Comparison of ENCODE assay signal across 8 cellular contexts in the genomic region with DNA sequence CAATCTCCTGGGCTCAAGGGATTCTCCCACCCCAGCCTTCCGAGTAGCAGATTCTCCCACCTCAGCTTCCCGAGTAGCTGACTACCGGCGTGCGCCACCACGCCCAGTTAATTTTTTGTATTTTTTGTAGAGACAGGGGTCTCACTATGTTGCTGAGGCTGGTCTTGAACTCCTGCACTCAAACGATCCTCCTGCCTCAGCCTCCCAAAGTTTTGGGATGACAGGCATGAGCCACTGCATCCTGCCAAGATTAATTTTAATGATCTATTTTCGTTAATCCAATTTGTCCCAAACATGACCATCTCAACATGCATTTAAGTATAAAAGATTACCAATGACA. TPM values are rescaled to one million over a fixed set of nuclear protein-coding genes. Genes with fewer than 3 reads are reported as not detected.
DNase-seq lines count a peak whose midpoint lies in the region; ATAC-seq, FAIRE-seq and TF ChIP-seq lines count a peak whose summit lies in the region.

No MANE protein-coding gene starts in this region.

- intact Hi-C loops in kidney (cut with DNase I), result no loop called here

- H3K4me1 ChIP-seq in kidney (ENCODE audit: control insufficient read depth in 1 of 2, insufficient read depth in 1 of 2, low read depth in 1 of 2, low read length in 2 of 2), result peaks cover 40 to 42% of the 10 kb centered on the region in 2 donors

- peak overlapping the region; percentile 94 for H3K27ac Mint-ChIP-seq in T-helper 1 cell treated with Interleukin-12 subunit alpha and Interleukin-12 subunit beta and Interleukin-4 antibody, amounts not matched to agents 30 μg/mL and 1 μg/mL, for 36 hours
- H3K27ac Mint-ChIP-seq in activated naive CD8-positive, alpha-beta T cell treated with anti-CD3 and anti-CD28 coated beads, Interleukin-2, amount 10 ng/mL, durations not matched to agents 7 days and 5 days, result peak overlapping the region; percentile 88

- POLR2A ChIA-PET in activated naive CD8-positive, alpha-beta T cell treated with anti-CD3 and anti-CD28 coated beads, Interleukin-2, amount 10 ng/mL, durations not matched to agents 7 days and 5 days (lab: Charles Lee), result interaction anchor here (1.2 to 3.5 kb wide), 4 partner anchors 9 to 54 kb away, joined by 3 to 36 read pairs (median 12); a partner anchor contains a TSS

- H3K9ac ChIP-seq in kidney (ENCODE audit: low read length in 2 of 2), result peak overlapping the region; percentile 89 to 90

- no peaks in the 10 kb centered on the region for H3K27me3 Mint-ChIP-seq in T-helper 1 cell treated with Interleukin-12 subunit alpha and Interleukin-12 subunit beta and Interleukin-4 antibody, amounts not matched to agents 30 μg/mL and 1 μg/mL, for 36 hours (ENCODE audit: low read depth)
- no peaks in the 10 kb centered on the region for H3K27me3 Mint-ChIP-seq in activated naive CD8-positive, alpha-beta T cell treated with anti-CD3 and anti-CD28 coated beads, Interleukin-2, amount 10 ng/mL, durations not matched to agents 7 days and 5 days

- H3K4me1 Mint-ChIP-seq in T-helper 1 cell treated with Interleukin-12 subunit alpha and Interleukin-12 subunit beta and Interleukin-4 antibody, amounts not matched to agents 30 μg/mL and 1 μg/mL, for 36 hours (ENCODE audit: low read depth), result peaks cover 72% of the 10 kb centered on the region
- H3K4me1 Mint-ChIP-seq in activated naive CD8-positive, alpha-beta T cell treated with anti-CD3 and anti-CD28 coated beads, Interleukin-2, amount 10 ng/mL, durations not matched to agents 7 days and 5 days, result peaks cover 68% of the 10 kb centered on the region

- peak overlapping the region; percentile 87 to 98 for H3K27ac ChIP-seq in kidney (ENCODE audit: low read depth in 2 of 2, low read length in 2 of 2)
- H3K27ac ChIP-seq in substantia nigra (ENCODE audit: low read depth, low read length, poor library complexity, severe bottlenecking), result peak overlapping the region; percentile 88

- H3K4me3 Mint-ChIP-seq in T-helper 1 cell treated with Interleukin-12 subunit alpha and Interleukin-12 subunit beta and Interleukin-4 antibody, amounts not matched to agents 30 μg/mL and 1 μg/mL, for 36 hours, result peak overlapping the region; percentile 88
- peak overlapping the region; percentile 89 for H3K4me3 Mint-ChIP-seq in activated naive CD8-positive, alpha-beta T cell treated with anti-CD3 and anti-CD28 coated beads, Interleukin-2, amount 10 ng/mL, durations not matched to agents 7 days and 5 days

- no peak for FAIRE-seq in kidney (lab: Jason Lieb, UNC)

- H3K4me3 ChIP-seq in kidney (ENCODE audit: low read length in 2 of 2), result peak overlapping the region; percentile 71 to 81

- peaks cover 0 to 3% of the 10 kb centered on the region in 2 donors for H3K36me3 ChIP-seq in kidney (ENCODE audit: control insufficient read depth in 1 of 2, insufficient read depth in 2 of 2, low read length in 2 of 2)

- TF ChIP-seq CTCF in kidney (IDR thresholded peaks at IDR 0.05; ENCODE audit: borderline replicate concordance, extremely low read depth, insufficient read depth), result no peak

- no peaks in the 10 kb centered on the region for H3K9me3 ChIP-seq in kidney (ENCODE audit: control insufficient read depth in 1 of 2, low read length in 2 of 2)

- peaks cover 33% of the 10 kb centered on the region for H3K36me3 Mint-ChIP-seq in T-helper 1 cell treated with Interleukin-12 subunit alpha and Interleukin-12 subunit beta and Interleukin-4 antibody, amounts not matched to agents 30 μg/mL and 1 μg/mL, for 36 hours (ENCODE audit: low read depth)
- H3K36me3 Mint-ChIP-seq in activated naive CD8-positive, alpha-beta T cell treated with anti-CD3 and anti-CD28 coated beads, Interleukin-2, amount 10 ng/mL, durations not matched to agents 7 days and 5 days, result peaks cover 23% of the 10 kb centered on the region

- no peaks in the 10 kb centered on the region for H3K9me3 Mint-ChIP-seq in T-helper 1 cell treated with Interleukin-12 subunit alpha and Interleukin-12 subunit beta and Interleukin-4 antibody, amounts not matched to agents 30 μg/mL and 1 μg/mL, for 36 hours
- no peaks in the 10 kb centered on the region for H3K9me3 Mint-ChIP-seq in activated naive CD8-positive, alpha-beta T cell treated with anti-CD3 and anti-CD28 coated beads, Interleukin-2, amount 10 ng/mL, durations not matched to agents 7 days and 5 days

- no peak for DNase-seq in T-helper 1 cell
- DNase-seq in activated naive CD8-positive, alpha-beta T cell treated with anti-CD3 and anti-CD28 coated beads, Interleukin-2, amount 10 ng/mL, durations not matched to agents 7 days and 5 days, result no peak
- peak; percentile 33 for DNase-seq in kidney
- no peak for DNase-seq in substantia nigra (lab: John Stamatoyannopoulos, UW)
- DNase-seq in KG1 (lab: John Stamatoyannopoulos, UW), result no peak
- no peak for DNase-seq in cerebellar cortex (ENCODE audit: low spot score)
- no peak for DNase-seq in NCI-H1436 (lab: John Stamatoyannopoulos, UW)

- ATAC-seq in activated naive CD8-positive, alpha-beta T cell treated with anti-CD3 and anti-CD28 coated beads, Interleukin-2, amount 10 ng/mL, durations not matched to agents 7 days and 5 days (ENCODE audit: low read depth), result no peak

RNA-seq across cellular contexts. Expression of a gene that starts 1.2 kb away (rescaled TPM):
- total RNA-seq in activated naive CD8-positive, alpha-beta T cell treated with anti-CD3 and anti-CD28 coated beads, Interleukin-2, amount 10 ng/mL, durations not matched to agents 7 days and 5 days, result 10 to 100 TPM; 73.1 to 82.5 TPM
- total RNA-seq in kidney, result 59.5 TPM
- polyA plus RNA-seq in kidney (ENCODE audit: insufficient read depth, low read depth, low replicate concordance), result 23.8 TPM

RNA-seq across cellular contexts. Expression of a gene that starts 53.2 kb away (rescaled TPM):
- total RNA-seq in activated naive CD8-positive, alpha-beta T cell treated with anti-CD3 and anti-CD28 coated beads, Interleukin-2, amount 10 ng/mL, durations not matched to agents 7 days and 5 days, result 10 to 100 TPM; 30.7 to 38.3 TPM
- total RNA-seq in kidney, result 60.8 TPM
- polyA plus RNA-seq in kidney (ENCODE audit: insufficient read depth, low read depth, low replicate concordance), result 70.9 TPM

RNA-seq across cellular contexts. Expression of a gene that starts 55.5 kb away (rescaled TPM):
- 100 to 1,000 TPM; 159 to 165 TPM for total RNA-seq in activated naive CD8-positive, alpha-beta T cell treated with anti-CD3 and anti-CD28 coated beads, Interleukin-2, amount 10 ng/mL, durations not matched to agents 7 days and 5 days
- 101 TPM for total RNA-seq in kidney
- polyA plus RNA-seq in kidney (ENCODE audit: insufficient read depth, low read depth, low replicate concordance), result 55.5 TPM
